In the genomic region with DNA sequence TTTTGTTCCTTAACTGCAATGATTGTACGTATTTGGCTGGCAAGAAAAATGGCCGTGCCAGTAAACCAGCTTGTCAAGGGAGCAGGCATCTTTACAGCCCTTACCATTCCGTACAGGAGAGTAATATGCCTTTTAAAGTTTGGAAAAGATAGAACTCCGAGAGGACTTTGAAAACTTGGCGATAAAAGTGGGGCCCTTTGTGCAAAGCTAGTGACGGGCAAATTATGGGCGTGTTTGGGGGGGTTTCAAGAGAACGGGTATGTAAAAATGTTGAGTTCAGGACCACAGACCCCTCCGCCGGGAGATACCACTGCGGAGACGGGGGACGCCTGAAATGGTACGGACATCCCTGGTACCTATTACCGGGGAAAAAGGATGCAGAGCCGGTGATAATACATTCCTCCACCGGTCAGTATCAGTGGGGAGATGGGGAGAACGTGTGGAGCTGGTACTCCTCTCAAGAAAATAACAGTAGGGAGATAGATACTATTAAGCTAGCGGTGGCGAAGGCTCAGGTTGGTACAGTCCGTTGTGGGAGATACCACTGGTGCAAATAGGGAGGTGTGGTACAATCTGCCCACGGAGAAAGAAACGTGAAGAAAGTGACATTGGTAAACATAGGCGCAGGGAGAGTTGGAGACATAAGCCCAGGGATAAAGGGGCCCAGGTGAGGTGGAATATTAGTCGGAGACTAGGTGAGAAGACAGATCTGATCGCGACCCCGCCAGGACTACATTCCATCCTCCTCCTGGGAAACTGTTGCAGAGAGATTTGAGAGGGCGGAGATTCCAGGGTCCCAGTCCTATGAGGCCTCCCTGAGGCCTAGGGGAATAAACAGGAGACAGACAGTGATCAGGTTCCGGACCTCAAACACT, we compare ENCODE assay signal across 8 cellular contexts. TPM values are rescaled to one million over a fixed set of nuclear protein-coding genes. Genes with fewer than 3 reads are reported as not detected.
A peak's percentile ranks its signal among the peaks of the same experiment; 100 is the strongest.
DNase-seq lines count a peak whose midpoint lies in the region; ATAC-seq and TF ChIP-seq lines count a peak whose summit lies in the region.

No MANE protein-coding gene starts in this region.

- no peak for ATAC-seq in GM21515 (IDR thresholded peaks at IDR 0.05; ENCODE audit: unreplicated experiment)

- peak overlapping the region; percentile 100 for H3K9ac ChIP-seq in iPS-20b (ENCODE audit: low read depth, low read length)

- intact Hi-C loops in breast epithelium (cut with DNase I; ENCODE audit: low total_unique reads), result no loop called here

- H3K4me1 ChIP-seq in breast epithelium, result no peaks in the 10 kb centered on the region
- H3K4me1 ChIP-seq in iPS-20b (ENCODE audit: insufficient read depth, low read length), result no peaks in the 10 kb centered on the region

- peaks cover 0 to 3% of the 10 kb centered on the region in 2 donors for H3K27me3 ChIP-seq in breast epithelium
- H3K27me3 ChIP-seq in iPS-20b (ENCODE audit: insufficient read depth, low read length), result no peaks in the 10 kb centered on the region

- H3K4me3 ChIP-seq in HFF-Myc (replicated peaks; ENCODE audit: low read depth, low read length), result peak overlapping the region; percentile 51
- peak overlapping the region; percentile 48 to 74 (median 53) for H3K4me3 ChIP-seq in breast epithelium
- H3K4me3 ChIP-seq in iPS-20b (ENCODE audit: low read length), result peak overlapping the region; percentile 96
- peak overlapping the region; percentile 59 for H3K4me3 ChIP-seq in skeletal muscle cell (ENCODE audit: low read depth, low read length)

- H3K27ac ChIP-seq in VCaP, result peak overlapping the region; percentile 96
- peak overlapping the region; percentile 90 to 96 for H3K27ac ChIP-seq in breast epithelium
- peak overlapping the region; percentile 98 for H3K27ac ChIP-seq in iPS-20b (ENCODE audit: low read length)

- DNase-seq in DMS114 treated with DMSO at 0.1 percent for 48 hours (lab: John Stamatoyannopoulos, UW; ENCODE audit: unreplicated experiment) (peak; percentile 86), HFF-Myc (ENCODE audit: extremely low read depth, low read depth) (peak; percentile 65), NCI-H2107 (lab: John Stamatoyannopoulos, UW) (peak; percentile 51), breast epithelium (ENCODE audit: low spot score in 2 of 2) (peak in 1 of 2 donors; percentile 32), skeletal muscle cell (ENCODE audit: low read depth) (peak; percentile 53)

- H3K36me3 ChIP-seq in breast epithelium (no peaks in the 10 kb centered on the region), iPS-20b (ENCODE audit: insufficient read depth, low read depth, low read length) (no peaks in the 10 kb centered on the region)

- no peak for TF ChIP-seq CTCF in HFF-Myc (IDR thresholded peaks at IDR 0.05; ENCODE audit: low read depth, low read length, missing control alignments)
- TF ChIP-seq CTCF in VCaP (conservative IDR thresholded peaks at IDR 0.05), result no peak
- TF ChIP-seq CTCF in breast epithelium (IDR thresholded peaks at IDR 0.05), result no peak

- TF ChIP-seq POLR2A in breast epithelium (IDR thresholded peaks at IDR 0.05), result no peak

- H3K9me3 ChIP-seq in breast epithelium (peaks cover 0 to 12% of the 10 kb centered on the region in 2 donors), iPS-20b (ENCODE audit: insufficient read depth, low read depth, low read length) (no peaks in the 10 kb centered on the region)

RNA-seq across cellular contexts. Expression of a gene that starts 14.5 kb away (rescaled TPM):
- not detected for total RNA-seq in breast epithelium

RNA-seq across cellular contexts. Expression of a gene that starts 17.5 kb away (rescaled TPM):
- 1 to 10 TPM; 4.5 to 7.2 (median 6.9) TPM for total RNA-seq in breast epithelium

RNA-seq across cellular contexts. Expression of a gene that starts 50.2 kb away (rescaled TPM):
- total RNA-seq in breast epithelium, result 1 to 10 TPM; 2.2 to 8.0 (median 6.6) TPM
